ENCODE assay signal across 1 cellular context in genomic region chr2:234771985-234772774, GRCh38.
TF ChIP-seq lines count a peak whose summit lies in the region.

No MANE protein-coding gene starts in this region.

TF ChIP-seq in H1, 55 proteins besides CTCF, POLR2A, EP300 and RAD21:
- TF ChIP-seq MAX (IDR thresholded peaks at IDR 0.05) (no peak), GTF2F1 (IDR thresholded peaks at IDR 0.05; ENCODE audit: borderline replicate concordance, low read depth, low read length) (no peak), SP1 (IDR thresholded peaks at IDR 0.05; ENCODE audit: low read depth, low read length) (no peak), CTBP2 (IDR thresholded peaks at IDR 0.05; ENCODE audit: borderline replicate concordance, insufficient read depth, insufficient read length, low read length) (no peak), MAFK (IDR thresholded peaks at IDR 0.05; ENCODE audit: low read depth, low read length) (no peak), YY1 (IDR thresholded peaks at IDR 0.05; ENCODE audit: low read depth, low read length) (no peak), TAF1 (IDR thresholded peaks at IDR 0.05; ENCODE audit: low read depth, low read length) (no peak), KDM4A (IDR thresholded peaks at IDR 0.05; ENCODE audit: low read depth, low read length, severe bottlenecking) (no peak), ATF2 (IDR thresholded peaks at IDR 0.05; ENCODE audit: low read length) (no peak), TAF7 (optimal IDR thresholded peaks at IDR 0.05; ENCODE audit: borderline replicate concordance, low read depth, low read length) (no peak), SP4 (IDR thresholded peaks at IDR 0.05; ENCODE audit: low read length) (no peak), RXRA (IDR thresholded peaks at IDR 0.05; ENCODE audit: insufficient read depth, low read depth, low read length) (no peak), CEBPB (IDR thresholded peaks at IDR 0.05; ENCODE audit: low read depth, low read length) (no peak), SUZ12 (IDR thresholded peaks at IDR 0.05; ENCODE audit: low read length) (no peak)
